Comparison of ENCODE assay signal across 11 cellular contexts in genomic region chr2:191845876-191846786, GRCh38. TPM values are rescaled to one million over a fixed set of nuclear protein-coding genes. Genes with fewer than 3 reads are reported as not detected.
DNase-seq lines count a peak whose midpoint lies in the region; ATAC-seq, FAIRE-seq and TF ChIP-seq lines count a peak whose summit lies in the region.
"Had no signal": no experiment of that assay in that cellular context is flagged by ENCODE, and none has a peak within 500 bp of the region (broad histone marks: within the 10 kb centered on the region; RNA-seq: fewer than 3 reads in every experiment).

No MANE protein-coding gene starts in this region.

- no peak for TF ChIP-seq RAD21 in H1 (IDR thresholded peaks at IDR 0.05 in 1 of 2, conservative IDR thresholded peaks at IDR 0.05 in 1 of 2; ENCODE audit: low read depth in 2 of 2, low read length in 2 of 2)

- peak overlapping the region; percentile 52 for H4K91ac ChIP-seq in H1 (replicated peaks; ENCODE audit: insufficient read length, low read length)

- H2BK120ac ChIP-seq in H1 (replicated peaks; ENCODE audit: low read depth, low read length) (no peak overlapping the region), mesendoderm (ENCODE audit: low read depth, low read length) (no peak overlapping the region)

- no peak overlapping the region for H2BK20ac ChIP-seq in H1 (ENCODE audit: low read length)

- 0 out of 2 replicates have a peak overlapping the region, but pooled peaks have one; percentile 65 for H2AFZ ChIP-seq in H1 (ENCODE audit: low read length)

- H2BK5ac ChIP-seq in H1 (ENCODE audit: low read depth, low read length), result no peak overlapping the region
- no peak overlapping the region for H2BK5ac ChIP-seq in mesendoderm (ENCODE audit: low read length)

- H2BK12ac ChIP-seq in H1 (ENCODE audit: low read depth, low read length), result peak overlapping the region; percentile 72; the same call in 1 of the 2 replicates

- ATAC-seq in HG03354 (IDR thresholded peaks at IDR 0.05; ENCODE audit: poor library complexity, severe bottlenecking, unreplicated experiment) (peak; percentile 36), GM19328 (IDR thresholded peaks at IDR 0.05; ENCODE audit: unreplicated experiment) (no peak)

- H3K27ac ChIP-seq in H1 (ENCODE audit: low read depth, low read length), result no peak overlapping the region
- no peak overlapping the region for H3K27ac ChIP-seq in mesendoderm (ENCODE audit: low read depth, low read length)

- H3K4me3 ChIP-seq in AG10803 (ENCODE audit: low read length) (peak overlapping the region; percentile 33), H1 (ENCODE audit: extremely low read depth in 1 of 4, insufficient read depth in 2 of 4, low read depth in 3 of 4, low read length in 4 of 4) (no peak overlapping the region), BE2C (ENCODE audit: low read depth, low read length) (no peak overlapping the region), mesendoderm (ENCODE audit: low read length) (no peak overlapping the region)

- CTCF ChIA-PET in H1 (lab: Charles Lee; ENCODE audit: partially characterized antibody), result interaction anchor here (0.7 to 5.3 kb wide), 9 partner anchors 8 to 316 kb away, joined by 3 to 27 read pairs (median 5); no protein-coding TSS in a partner anchor

- H3K14ac ChIP-seq in H1 (ENCODE audit: insufficient read length), result no peak overlapping the region

- TF ChIP-seq CTCF in AG10803 (conservative IDR thresholded peaks at IDR 0.05; ENCODE audit: low read length) (no peak), H1 (IDR thresholded peaks at IDR 0.05; ENCODE audit: control extremely low read depth in 1 of 3, insufficient read depth in 1 of 3, low read depth in 1 of 3, low read length in 3 of 3) (no peak), nephron (IDR thresholded peaks at IDR 0.05; ENCODE audit: unreplicated experiment in 3 of 3) (no peak), BE2C (IDR thresholded peaks at IDR 0.05; ENCODE audit: low read depth, low read length) (no peak)

- H3K36me3 ChIP-seq in H1 (ENCODE audit: control insufficient read depth in 2 of 4, insufficient read depth in 4 of 4, low read length in 3 of 4) (no peaks in the 10 kb centered on the region), BE2C (no peaks in the 10 kb centered on the region), mesendoderm (ENCODE audit: control insufficient read depth, insufficient read depth, low read length) (no peaks in the 10 kb centered on the region)

- H4K8ac ChIP-seq in H1 (ENCODE audit: extremely low read depth, insufficient read depth, low read length) (no peak overlapping the region), mesendoderm (ENCODE audit: low read depth, low read length) (no peak overlapping the region)

- POLR2A ChIA-PET in H1 (lab: Charles Lee; ENCODE audit: partially characterized antibody), result no interaction called here

- no peaks in the 10 kb centered on the region for H3K23me2 ChIP-seq in H1 (ENCODE audit: low read depth, low read length)

- no peaks in the 10 kb centered on the region for H4K20me1 ChIP-seq in H1 (replicated peaks in 1 of 2; ENCODE audit: control insufficient read depth in 1 of 2, insufficient read depth in 2 of 2, low read length in 2 of 2)

- H3K9me3 Mint-ChIP-seq in nephron, result no peaks in the 10 kb centered on the region

- no peak overlapping the region for H3K4ac ChIP-seq in H1 (replicated peaks; ENCODE audit: insufficient read length, low read depth, low read length)
- no peak overlapping the region for H3K4ac ChIP-seq in mesendoderm (ENCODE audit: low read depth, low read length)

- H3K56ac ChIP-seq in H1 (replicated peaks; ENCODE audit: insufficient read length, low read depth, low read length) (no peak overlapping the region), mesendoderm (ENCODE audit: low read length) (no peak overlapping the region)

- no peaks in the 10 kb centered on the region for H3K36me3 Mint-ChIP-seq in nephron (ENCODE audit: low read depth)

- peaks cover 0 to 9% (median 6%) of the 10 kb centered on the region in 4 experiments; a peak in 5 of 7 replicates for H3K4me1 ChIP-seq in H1 (replicated peaks in 1 of 4; ENCODE audit: control insufficient read depth in 3 of 4, insufficient read depth in 4 of 4, low read length in 3 of 4)
- H3K4me1 ChIP-seq in BE2C, result peaks cover 5% of the 10 kb centered on the region; the same call in 1 of the 2 replicates
- H3K4me1 ChIP-seq in mesendoderm (ENCODE audit: control insufficient read depth, low read depth, low read length), result no peaks in the 10 kb centered on the region

- H4K5ac ChIP-seq in H1 (ENCODE audit: insufficient read length, low read depth, low read length) (no peak overlapping the region), mesendoderm (ENCODE audit: low read length) (no peak overlapping the region)

- H2AK5ac ChIP-seq in H1 (ENCODE audit: low read depth, low read length) (0 out of 2 replicates have a peak overlapping the region, but pooled peaks have one; percentile 34), mesendoderm (ENCODE audit: low read length) (no peak overlapping the region)

- 95% methylated on average over 27 of the region's 27 CpGs; no CpG with 5 or more reads in 1 of the 2 experiments for WGBS in H1 (ENCODE audit: extremely low coverage in 1 of 2, insufficient coverage in 1 of 2, insufficient read length in 1 of 2, insufficient replicate concordance in 2 of 2, low coverage in 1 of 2, low lambda C conversion rate in 2 of 2, missing lambda C conversion rate in 1 of 2), 2 experiments
- no CpG with 5 or more reads among the region's 27 CpGs for WGBS in mesendoderm (ENCODE audit: extremely low coverage, insufficient coverage, low lambda C conversion rate)

- no peak for DNase-seq in AG10803 (ENCODE audit: low read depth)
- no peak for DNase-seq in H1 (ENCODE audit: low read depth in 1 of 2, low spot score in 2 of 2)
- no peak for DNase-seq in NCI-H446 treated with DMSO at 0.1 percent for 48 hours (lab: John Stamatoyannopoulos, UW)
- DNase-seq in BE2C, result no peak
- no peak for DNase-seq in mesendoderm

- no peaks in the 10 kb centered on the region for H3K27me3 ChIP-seq in H1 (replicated peaks in 1 of 4; ENCODE audit: control insufficient read depth in 3 of 4, extremely low read depth in 1 of 4, insufficient read depth in 3 of 4, low read length in 3 of 4)
- H3K27me3 ChIP-seq in BE2C, result no peaks in the 10 kb centered on the region
- H3K27me3 ChIP-seq in mesendoderm (ENCODE audit: insufficient read depth, low read length, poor library complexity), result no peaks in the 10 kb centered on the region

- H3K79me2 ChIP-seq in H1 (ENCODE audit: control insufficient read depth in 1 of 2, insufficient read depth in 2 of 2, low read length in 2 of 2) (no peaks in the 10 kb centered on the region), mesendoderm (ENCODE audit: control insufficient read depth, insufficient read depth, low read length) (no peaks in the 10 kb centered on the region)

- peaks cover 37% of the 10 kb centered on the region for H3K4me1 Mint-ChIP-seq in nephron

- H3K4me2 ChIP-seq in H1 (ENCODE audit: insufficient read depth in 1 of 2, low read depth in 2 of 2, low read length in 2 of 2) (no peak overlapping the region), mesendoderm (ENCODE audit: low read length) (no peak overlapping the region)

- FAIRE-seq in H1 (lab: Jason Lieb, UNC), result no peak
- FAIRE-seq: colon, TTC549 had no signal

- H3K4me3 Mint-ChIP-seq in nephron, result peak overlapping the region; percentile 47 to 68 (median 66)

- H3K23ac ChIP-seq in H1 (ENCODE audit: insufficient read length) (no peak overlapping the region), mesendoderm (ENCODE audit: low read length) (no peak overlapping the region)

- H2BK15ac ChIP-seq in H1 (ENCODE audit: low read length), result 0 out of 2 replicates have a peak overlapping the region, but pooled peaks have one; percentile 76
- H2BK15ac ChIP-seq in mesendoderm (replicated peaks; ENCODE audit: low read depth), result no peak overlapping the region

- TF ChIP-seq POLR2A in H1 (IDR thresholded peaks at IDR 0.05; ENCODE audit: control extremely low read depth in 1 of 2, low read depth in 2 of 2, low read length in 2 of 2), result no peak

- peaks cover 3% of the 10 kb centered on the region for H3K27me3 Mint-ChIP-seq in nephron (ENCODE audit: low read depth)

- H3K18ac ChIP-seq in H1 (ENCODE audit: extremely low read depth, low read length) (no peak overlapping the region), mesendoderm (ENCODE audit: low read length) (no peak overlapping the region)

- H3K27ac Mint-ChIP-seq in nephron, result peak overlapping the region; percentile 67 to 86 (median 78)

- H3K79me1 ChIP-seq in H1 (ENCODE audit: low read depth, low read length), result no peaks in the 10 kb centered on the region
- H3K79me1 ChIP-seq in mesendoderm (ENCODE audit: low read length), result no peaks in the 10 kb centered on the region

- TF ChIP-seq EP300 in H1 (IDR thresholded peaks at IDR 0.05; ENCODE audit: borderline replicate concordance in 1 of 2, low read depth in 2 of 2, low read length in 2 of 2), result no peak

- H3K9me3 ChIP-seq in H1 (ENCODE audit: insufficient read depth in 2 of 2, low read depth in 1 of 2, low read length in 1 of 2) (no peaks in the 10 kb centered on the region), BE2C (no peaks in the 10 kb centered on the region)

- no peak overlapping the region for H3K9ac ChIP-seq in H1 (replicated peaks in 1 of 4; ENCODE audit: extremely low read depth in 1 of 4, low read depth in 3 of 4, low read length in 3 of 4)
- H3K9ac ChIP-seq in mesendoderm (ENCODE audit: low read length), result no peak overlapping the region

TF ChIP-seq in H1, 55 proteins besides CTCF, POLR2A, EP300 and RAD21 (continues in another document):
- no peak for TF ChIP-seq ATF2 (IDR thresholded peaks at IDR 0.05; ENCODE audit: low read length)

RNA-seq across cellular contexts. Expression of gene CAVIN2, which starts 0.8 kb away (rescaled TPM):
- not detected in 2 replicates for total RNA-seq in H1 (2021; fragmentation: NEBNext Ultra II Directional; extraction: Animal tissue kit (Norgen Biotek cat#: 25700))
- 0.03 TPM in 2 replicates for polyA plus RNA-seq in H1 (2011; rRNA removed)
- not detected for polyA plus RNA-seq in H1 (2011; cell fraction: cytosol; rRNA removed)
- polyA plus RNA-seq in H1 (2011; cell fraction: nucleus; rRNA removed), result not detected
- polyA plus RNA-seq in H1 (2012, experiment 1 of 2), result 0.07 TPM in 1 of 4 replicates, not detected in the others
- polyA plus RNA-seq in H1 (2012, experiment 2 of 2), result not detected
- polyA plus RNA-seq in H1 (2013, experiment 1 of 2), result 0.02 TPM
- 0.02 TPM for polyA plus RNA-seq in H1 (2013, experiment 2 of 2)
- 0.13 TPM in 1 of 2 replicates, not detected in the other for polyA minus RNA-seq in H1 (2011; rRNA and poly(A)+ RNA removed)
- not detected for polyA minus RNA-seq in H1 (2011; cell fraction: cytosol; rRNA and poly(A)+ RNA removed)
- polyA minus RNA-seq in H1 (2011; cell fraction: nucleus; rRNA and poly(A)+ RNA removed), result not detected
- polyA plus RNA-seq in BE2C (2012; ENCODE audit: insufficient read depth, insufficient read length, low read depth), result 0.31 TPM
- polyA plus RNA-seq in mesendoderm (2013, experiment 1 of 2), result 0.08 TPM
- 0.10 TPM for polyA plus RNA-seq in mesendoderm (2013, experiment 2 of 2)
- total RNA-seq: Calu3 had no signal
